11 cellular contexts compared by ENCODE assay signal in the genomic region with DNA sequence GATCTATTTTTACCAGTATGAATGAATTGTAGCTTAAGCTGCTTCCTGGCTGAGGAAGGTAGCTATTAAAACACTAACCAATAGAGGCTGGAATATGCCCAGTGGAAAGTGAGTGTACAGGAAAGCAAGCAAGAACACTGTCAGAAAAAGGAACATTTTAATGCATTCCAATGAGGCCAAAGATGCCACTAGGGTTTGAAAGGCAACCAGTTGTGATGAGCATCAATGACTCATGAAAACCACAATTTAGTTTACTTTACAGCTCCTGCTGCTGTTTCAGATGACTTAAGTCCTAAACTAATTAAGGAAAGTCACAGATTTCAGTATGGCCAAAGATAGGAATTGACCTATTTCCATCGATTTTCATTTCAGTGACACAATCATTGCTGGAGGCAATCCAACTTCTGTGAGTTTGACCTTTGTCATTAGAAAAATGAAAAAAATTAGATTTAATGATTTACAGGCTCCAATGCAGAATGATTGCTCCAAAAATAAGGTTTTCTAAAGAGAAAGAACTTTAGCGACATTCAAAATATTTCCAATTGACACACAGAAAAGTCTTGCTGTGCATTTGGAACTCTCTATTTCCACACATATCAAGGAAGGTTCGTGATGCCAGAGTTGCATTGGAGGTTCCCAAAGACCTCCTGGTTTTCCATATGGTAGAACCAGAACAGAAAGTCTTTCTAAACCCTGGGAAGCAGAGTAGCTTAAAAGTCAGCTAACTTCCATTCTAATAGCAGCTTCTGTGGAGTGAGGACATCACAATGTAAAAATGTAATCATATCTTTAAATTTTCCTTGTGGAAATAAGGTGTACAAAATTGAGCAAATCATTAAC.
DNase-seq lines count a peak whose midpoint lies in the region; TF ChIP-seq lines count a peak whose summit lies in the region.
"Had no signal": no experiment of that assay in that cellular context is flagged by ENCODE, and none has a peak within 500 bp of the region (broad histone marks: within the 10 kb centered on the region; RNA-seq: fewer than 3 reads in every experiment).

No MANE protein-coding gene starts in this region.

- H3K27ac ChIP-seq in coronary artery = peak overlapping the region in 1 of 2 donors; percentile 4
- H3K27ac ChIP-seq: BLaER1 had no signal

- no peak for TF ChIP-seq CTCF in coronary artery (IDR thresholded peaks at IDR 0.05)

- no peaks in the 10 kb centered on the region for H3K27me3 ChIP-seq in H7 (ENCODE audit: control insufficient read depth, insufficient read depth, low read length)
- H3K27me3 ChIP-seq: BLaER1 had no signal

- DNase-seq in SIG-M5 treated with dmso at 0.1 percent for 504 hours (lab: John Stamatoyannopoulos, UW; ENCODE audit: unreplicated experiment) (peak; percentile 49), SIG-M5 (lab: John Stamatoyannopoulos, UW) (no peak), SW 1271 (lab: John Stamatoyannopoulos, UW) (peak; percentile 85 to 99), foreskin melanocyte (peak; percentile 81), epidermal melanocyte (ENCODE audit: insufficient read length, low spot score) (no peak), coronary artery (ENCODE audit: low spot score) (no peak), NCI-H1930 (lab: John Stamatoyannopoulos, UW) (no peak), H7 (no peak)
- DNase-seq: activated naive CD4-positive, alpha-beta T cell treated with anti-CD3 and anti-CD28 coated beads, Interleukin-2, amount 50 U/mL, for 16 hours; T-helper 17 cell had no signal

- no peaks in the 10 kb centered on the region for H3K36me3 ChIP-seq in H7 (replicated peaks; ENCODE audit: control insufficient read depth, insufficient read depth, low read length)
- H3K36me3 ChIP-seq: BLaER1 had no signal

- H3K4me3 ChIP-seq in coronary artery = no peak overlapping the region
- H3K4me3 ChIP-seq in H7 (ENCODE audit: insufficient read depth, low read depth, low read length) = no peak overlapping the region
- H3K4me3 ChIP-seq: BLaER1 had no signal

Comparison
In these comparisons a context has a peak if more than half of its experiments do, and no peak if none do; other contexts are left out.
1. DNase-seq: peak in SIG-M5 treated with dmso at 0.1 percent for 504 hours (single experiment), SW 1271 (2 of 2) and foreskin melanocyte (single experiment); none in SIG-M5 (single experiment), epidermal melanocyte (single experiment), coronary artery (single experiment), NCI-H1930 (0 of 2) and H7 (single experiment).